ENCODE assay signal across 12 cellular contexts in genomic region chr4:172578712-172579111, GRCh38.
DNase-seq lines count a peak whose midpoint lies in the region; ATAC-seq and TF ChIP-seq lines count a peak whose summit lies in the region.
"Had no signal": no experiment of that assay in that cellular context is flagged by ENCODE, and none has a peak within 500 bp of the region (broad histone marks: within the 10 kb centered on the region; RNA-seq: fewer than 3 reads in every experiment).

No MANE protein-coding gene starts in this region.

- intact Hi-C loops in IMR-90 (cut with micrococcal nuclease), result no loop called here

- no peak overlapping the region for H2BK20ac ChIP-seq in IMR-90 (ENCODE audit: low read depth, low read length)

- no peaks in the 10 kb centered on the region for H3K4me1 ChIP-seq in IMR-90 (ENCODE audit: control insufficient read depth, insufficient read depth, low read length)
- H3K4me1 ChIP-seq in neuronal stem cell (ENCODE audit: control insufficient read depth in 2 of 2, insufficient read depth in 1 of 2, low read depth in 1 of 2, low read length in 2 of 2), result peaks cover 0 to 6% of the 10 kb centered on the region in 2 donors

- H3K36me3 ChIP-seq in IMR-90 (ENCODE audit: control insufficient read depth, insufficient read depth, low read length) (no peaks in the 10 kb centered on the region), neuronal stem cell (replicated peaks in 1 of 2; ENCODE audit: control insufficient read depth in 2 of 2, insufficient read depth in 2 of 2, low read length in 2 of 2) (no peaks in the 10 kb centered on the region)

- H3K9me3 ChIP-seq in IMR-90 (ENCODE audit: control insufficient read depth, insufficient read depth, low read length) (peaks cover 4% of the 10 kb centered on the region; the same call in 1 of the 2 replicates), neuronal stem cell (replicated peaks in 1 of 2; ENCODE audit: control insufficient read depth in 2 of 2, insufficient read depth in 1 of 2, low read depth in 1 of 2, low read length in 2 of 2) (no peaks in the 10 kb centered on the region)

- no peaks in the 10 kb centered on the region for H3K9me1 ChIP-seq in IMR-90 (ENCODE audit: insufficient read depth, low read length)

- no peak overlapping the region for H2BK5ac ChIP-seq in IMR-90 (ENCODE audit: low read depth, low read length, poor library complexity, severe bottlenecking)
- H2BK5ac ChIP-seq in neuronal stem cell (ENCODE audit: low read length), result no peak overlapping the region

- POLR2A ChIA-PET in IMR-90 (lab: Charles Lee; ENCODE audit: unreplicated experiment), result interaction anchor here (0.7 kb wide), 1 partner anchor 111 kb away, joined by 3 read pairs; no protein-coding TSS in a partner anchor

- DNase-seq in IMR-90 (peak; percentile 39), astrocyte of the cerebellum (ENCODE audit: low read depth) (peak; percentile 61), fibroblast of gingiva (ENCODE audit: low read depth) (peak; percentile 27), neuronal stem cell (ENCODE audit: low spot score) (no peak), GM13976 (ENCODE audit: low spot score) (no peak), globus pallidus (ENCODE audit: low spot score) (no peak), NCI-H82 (lab: John Stamatoyannopoulos, UW) (no peak), hippocampal formation (lab: John Stamatoyannopoulos, UW) (no peak)
- DNase-seq: CD8-positive, alpha-beta T cell; COR-L47; DMS53 had no signal

- H3K27me3 ChIP-seq in IMR-90 (ENCODE audit: control insufficient read depth, insufficient read depth, low read length), result no peaks in the 10 kb centered on the region
- no peaks in the 10 kb centered on the region for H3K27me3 ChIP-seq in neuronal stem cell (ENCODE audit: control insufficient read depth in 3 of 3, insufficient read depth in 3 of 3, low read depth in 1 of 3, low read length in 3 of 3)

- TF ChIP-seq CTCF in IMR-90 (conservative IDR thresholded peaks at IDR 0.05; ENCODE audit: low read depth, low read length), result no peak
- TF ChIP-seq CTCF in astrocyte of the cerebellum (IDR thresholded peaks at IDR 0.05; ENCODE audit: low read depth, low read length, missing control alignments), result no peak
- TF ChIP-seq CTCF in GM13976 (IDR thresholded peaks at IDR 0.05; ENCODE audit: borderline replicate concordance, control extremely low read depth, extremely low read depth, insufficient read depth, missing control alignments), result no peak

- no peak overlapping the region for H4K91ac ChIP-seq in IMR-90 (ENCODE audit: insufficient read depth, low read depth, low read length)
- H4K91ac ChIP-seq in neuronal stem cell (ENCODE audit: low read depth, low read length, poor library complexity), result no peak overlapping the region

- no peak overlapping the region for H4K5ac ChIP-seq in IMR-90 (ENCODE audit: low read depth, low read length)

- H3K27ac ChIP-seq in IMR-90 (ENCODE audit: insufficient read depth, low read length), result no peak overlapping the region
- H3K27ac ChIP-seq in neuronal stem cell (replicated peaks; ENCODE audit: low read length), result no peak overlapping the region

- H3K9ac ChIP-seq in IMR-90 (ENCODE audit: low read depth, low read length), result no peak overlapping the region
- no peak overlapping the region for H3K9ac ChIP-seq in neuronal stem cell (ENCODE audit: low read depth, low read length, poor library complexity)

- no peak overlapping the region for H2AK5ac ChIP-seq in IMR-90 (ENCODE audit: low read depth, low read length)
- H2AK5ac ChIP-seq in neuronal stem cell (ENCODE audit: low read depth, low read length), result no peak overlapping the region

- H4K8ac ChIP-seq in IMR-90 (ENCODE audit: low read depth in 2 of 2, low read length in 2 of 2) (no peak overlapping the region), neuronal stem cell (ENCODE audit: low read depth, low read length) (no peak overlapping the region)

- H2BK15ac ChIP-seq in IMR-90 (ENCODE audit: low read depth, low read length), result no peak overlapping the region
- no peak overlapping the region for H2BK15ac ChIP-seq in neuronal stem cell (ENCODE audit: low read length)

- H2BK120ac ChIP-seq in IMR-90 (ENCODE audit: low read depth, low read length), result no peak overlapping the region
- no peak overlapping the region for H2BK120ac ChIP-seq in neuronal stem cell (ENCODE audit: low read depth, low read length)

- H2AFZ ChIP-seq in IMR-90 (replicated peaks; ENCODE audit: low read length, poor library complexity) (no peak overlapping the region), neuronal stem cell (ENCODE audit: low read length) (peak overlapping the region; percentile 8)

- no peaks in the 10 kb centered on the region for H3K79me1 ChIP-seq in IMR-90 (ENCODE audit: low read depth in 1 of 2, low read length in 2 of 2)
- no peaks in the 10 kb centered on the region for H3K79me1 ChIP-seq in neuronal stem cell (ENCODE audit: low read depth, low read length)

- WGBS in IMR-90 (ENCODE audit: extremely low coverage in 2 of 2, insufficient read length in 1 of 2), 2 experiments, result no CpG with 5 or more reads among the region's 3 CpGs
- WGBS in neuronal stem cell (ENCODE audit: extremely low coverage in 2 of 2, insufficient read length in 2 of 2, insufficient replicate concordance in 1 of 2), 2 donors, result no CpG with 5 or more reads among the region's 3 CpGs

- no peak overlapping the region for H3K14ac ChIP-seq in IMR-90 (replicated peaks; ENCODE audit: low read depth, low read length)
- no peak overlapping the region for H3K14ac ChIP-seq in neuronal stem cell (ENCODE audit: low read length)

- no peak for TF ChIP-seq RAD21 in IMR-90 (IDR thresholded peaks at IDR 0.05; ENCODE audit: low read length)

- H3K4me3 ChIP-seq in IMR-90 (ENCODE audit: insufficient read depth, low read depth, low read length) (no peak overlapping the region), astrocyte of the cerebellum (ENCODE audit: low read depth, low read length) (no peak overlapping the region), neuronal stem cell (ENCODE audit: low read length in 2 of 2) (no peak overlapping the region)

- H2BK12ac ChIP-seq in neuronal stem cell (ENCODE audit: low read length), result no peak overlapping the region

- ATAC-seq in IMR-90 (ENCODE audit: low read depth), result no peak
- ATAC-seq: CD8-positive, alpha-beta T cell; HCT116 had no signal

- H3K23ac ChIP-seq in IMR-90 (ENCODE audit: low read depth, low read length), result no peak overlapping the region
- no peak overlapping the region for H3K23ac ChIP-seq in neuronal stem cell (ENCODE audit: low read depth, low read length, poor library complexity)

- no peak overlapping the region for H3K56ac ChIP-seq in IMR-90 (ENCODE audit: extremely low read depth, insufficient read depth, low read length)

- dilution Hi-C loops in IMR-90 (cut with HindIII; ENCODE audit: low sequenced_read_pairs, unreplicated experiment), result no loop called here

- H4K20me1 ChIP-seq in IMR-90 (ENCODE audit: insufficient read depth, low read length), result no peaks in the 10 kb centered on the region

- H3K18ac ChIP-seq in IMR-90 (ENCODE audit: low read depth, low read length) (no peak overlapping the region), neuronal stem cell (ENCODE audit: low read length) (no peak overlapping the region)

- CTCF ChIA-PET in IMR-90 (lab: Yijun Ruan, JAX), result no interaction called here

- BruUV-seq in IMR-90 (replicated peaks; lab: Mats Ljungman, UMichigan), result no TSS peak

- H3K4ac ChIP-seq in IMR-90 (ENCODE audit: low read depth, low read length) (no peak overlapping the region), neuronal stem cell (ENCODE audit: low read length) (no peak overlapping the region)

- H3K4me2 ChIP-seq in IMR-90 (ENCODE audit: low read depth, low read length), result no peak overlapping the region
- H3K4me2 ChIP-seq in neuronal stem cell (ENCODE audit: insufficient read depth, low read length, poor library complexity, severe bottlenecking), result no peak overlapping the region

- no peak overlapping the region for H2AK9ac ChIP-seq in IMR-90 (replicated peaks; ENCODE audit: low read depth, low read length, poor library complexity)

- in situ Hi-C loops in IMR-90 (cut with MboI; ENCODE audit: low sequenced_read_pairs), result no loop called here
- in situ Hi-C loops in astrocyte of the cerebellum (cut with HindIII; ENCODE audit: low sequenced_read_pairs), result no loop called here
- in situ Hi-C loops in GM13976 (cut with MboI; ENCODE audit: low sequenced_read_pairs, unreplicated experiment), result no loop called here

- no peak for TF ChIP-seq POLR2A in IMR-90 (IDR thresholded peaks at IDR 0.05; ENCODE audit: low read depth, low read length)

TF ChIP-seq in IMR-90, 13 proteins besides CTCF, POLR2A, EP300 and RAD21:
- TF ChIP-seq RCOR1 (IDR thresholded peaks at IDR 0.05; ENCODE audit: insufficient replicate concordance, low read length), result no peak
- TF ChIP-seq CEBPB (IDR thresholded peaks at IDR 0.05; ENCODE audit: low read depth, low read length), result peak; percentile 55; the same call in 1 of the 2 replicates
TF ChIP-seq in IMR-90: peak in this region for 1.

Comparison
In these comparisons a context has a peak if more than half of its experiments do, and no peak if none do; other contexts are left out.
1. DNase-seq: peak in IMR-90 (single experiment), astrocyte of the cerebellum (single experiment) and fibroblast of gingiva (single experiment); none in neuronal stem cell (single experiment), GM13976 (single experiment), globus pallidus (single experiment), NCI-H82 (single experiment) and hippocampal formation (0 of 2).